7 cellular contexts compared by ENCODE assay signal in genomic region chr12:125048981-125049322, GRCh38. TPM values are rescaled to one million over a fixed set of nuclear protein-coding genes. Genes with fewer than 3 reads are reported as not detected.
DNase-seq lines count a peak whose midpoint lies in the region; ATAC-seq and TF ChIP-seq lines count a peak whose summit lies in the region.
"Not testable (repeated sequence)": the region's sequence is repeated elsewhere in the genome, so short reads cannot be mapped to it uniquely, and the experiment has no call there.

No MANE protein-coding gene starts in this region.

- H4K20me1 ChIP-seq in SK-N-SH (ENCODE audit: insufficient read depth): not testable (repeated sequence)

- ATAC-seq in activated naive CD8-positive, alpha-beta T cell treated with anti-CD3 and anti-CD28 coated beads, Interleukin-2, amount 10 ng/mL, durations not matched to agents 7 days and 5 days (ENCODE audit: low read depth); effector memory CD8-positive, alpha-beta T cell (replicated peaks); naive B cell (ENCODE audit: low read depth in 2 of 2): not testable (repeated sequence)

- not testable (repeated sequence) for H3K36me3 ChIP-seq in SK-N-SH (replicated peaks in 1 of 2; ENCODE audit: control insufficient read depth in 1 of 2, insufficient read depth in 2 of 2, low read length in 1 of 2); iPS DF 6.9 (ENCODE audit: control insufficient read depth, insufficient read depth, low read length); spleen

- H3K27me3 ChIP-seq in SK-N-SH (ENCODE audit: insufficient read depth); iPS DF 6.9 (ENCODE audit: control insufficient read depth, insufficient read depth, low read length); spleen (replicated peaks in 1 of 7): not testable (repeated sequence)

- H3K79me2 ChIP-seq in SK-N-SH (ENCODE audit: insufficient read depth): not testable (repeated sequence)

- H3K4me3 ChIP-seq in GM12865 (ENCODE audit: low read depth, low read length) (peak overlapping the region; percentile 51), SK-N-SH (ENCODE audit: low read depth in 2 of 2, low read length in 1 of 2) (peak overlapping the region; percentile 59 to 79), iPS DF 6.9 (ENCODE audit: low read length) (peak overlapping the region; percentile 35; the same call in 1 of the 2 replicates), spleen (peak overlapping the region; percentile 42 to 80 (median 57))

- H3K4me3 Mint-ChIP-seq in activated naive CD8-positive, alpha-beta T cell treated with anti-CD3 and anti-CD28 coated beads, Interleukin-2, amount 10 ng/mL, durations not matched to agents 7 days and 5 days: peak overlapping the region; percentile 92
- H3K4me3 Mint-ChIP-seq in effector memory CD8-positive, alpha-beta T cell: peak overlapping the region; percentile 83 to 84
- H3K4me3 Mint-ChIP-seq in naive B cell: peak overlapping the region; percentile 83 to 94 (median 92)

- peak overlapping the region; percentile 90 for H3K4me2 ChIP-seq in SK-N-SH

- TF ChIP-seq CTCF in GM12865 (IDR thresholded peaks at IDR 0.05; ENCODE audit: insufficient read depth, low read depth, low read length, missing control alignments); SK-N-SH (IDR thresholded peaks at IDR 0.05); spleen (IDR thresholded peaks at IDR 0.05 in 8 of 11, conservative IDR thresholded peaks at IDR 0.05 in 3 of 11): not testable (repeated sequence)

- TF ChIP-seq RAD21 in SK-N-SH (IDR thresholded peaks at IDR 0.05; ENCODE audit: low read length): not testable (repeated sequence)

- peak overlapping the region; percentile 89; the same call in 1 of the 2 replicates for H2AFZ ChIP-seq in SK-N-SH (ENCODE audit: low read depth)

- 73% methylated on average over 16 of the region's 16 CpGs for WGBS in SK-N-SH (ENCODE audit: low lambda C conversion rate)
- WGBS in iPS DF 6.9 (ENCODE audit: insufficient coverage, insufficient read length): no CpG with 5 or more reads among the region's 16 CpGs
- 79 to 90% (median 86%) methylated on average over 16 of the region's 16 CpGs for WGBS in spleen, 5 donors

- H3K9me2 ChIP-seq in SK-N-SH: not testable (repeated sequence)

- H3K27ac Mint-ChIP-seq in activated naive CD8-positive, alpha-beta T cell treated with anti-CD3 and anti-CD28 coated beads, Interleukin-2, amount 10 ng/mL, durations not matched to agents 7 days and 5 days: peak overlapping the region; percentile 85
- H3K27ac Mint-ChIP-seq in effector memory CD8-positive, alpha-beta T cell: peak overlapping the region in 1 of 2 donors; percentile 82
- peak overlapping the region in 5 of 6 donors; percentile 84 to 94 (median 87) for H3K27ac Mint-ChIP-seq in naive B cell

- not testable (repeated sequence) for H3K9me3 Mint-ChIP-seq in activated naive CD8-positive, alpha-beta T cell treated with anti-CD3 and anti-CD28 coated beads, Interleukin-2, amount 10 ng/mL, durations not matched to agents 7 days and 5 days; effector memory CD8-positive, alpha-beta T cell; naive B cell

- not testable (repeated sequence) for H3K27me3 Mint-ChIP-seq in activated naive CD8-positive, alpha-beta T cell treated with anti-CD3 and anti-CD28 coated beads, Interleukin-2, amount 10 ng/mL, durations not matched to agents 7 days and 5 days; effector memory CD8-positive, alpha-beta T cell; naive B cell

- H3K4me1 ChIP-seq in SK-N-SH (ENCODE audit: control insufficient read depth in 1 of 2, insufficient read depth in 2 of 2, low read depth in 1 of 2, low read length in 1 of 2); iPS DF 6.9 (ENCODE audit: control insufficient read depth, insufficient read depth, low read length): not testable (repeated sequence)
- H3K4me1 ChIP-seq in spleen: peaks cover 0 to 15% (median 10%) of the 10 kb centered on the region in 6 donors

- intact Hi-C loops in spleen (cut with DNase I; ENCODE audit: low total_unique reads): not testable (repeated sequence)

- H3K36me3 Mint-ChIP-seq in activated naive CD8-positive, alpha-beta T cell treated with anti-CD3 and anti-CD28 coated beads, Interleukin-2, amount 10 ng/mL, durations not matched to agents 7 days and 5 days; effector memory CD8-positive, alpha-beta T cell (ENCODE audit: insufficient read depth); naive B cell: not testable (repeated sequence)

- not testable (repeated sequence) for H3K9ac ChIP-seq in SK-N-SH

- TF ChIP-seq POLR2A in spleen (IDR thresholded peaks at IDR 0.05): not testable (repeated sequence)

- not testable (repeated sequence) for H3F3A ChIP-seq in SK-N-SH (replicated peaks; ENCODE audit: insufficient read depth)

- not testable (repeated sequence) for TF ChIP-seq EP300 in SK-N-SH (IDR thresholded peaks at IDR 0.05; ENCODE audit: borderline replicate concordance in 1 of 2, low read depth in 1 of 2, low read length in 1 of 2)

- peak overlapping the region in 1 of 2 experiments; percentile 28; a peak in 1 of 4 replicates for H3K27ac ChIP-seq in SK-N-SH (ENCODE audit: low read depth in 2 of 2, low read length in 1 of 2)
- not testable (repeated sequence) for H3K27ac ChIP-seq in iPS DF 6.9 (ENCODE audit: low read length)
- peak overlapping the region in 6 of 8 donors; percentile 11 to 73 (median 60) for H3K27ac ChIP-seq in spleen

- CTCF ChIA-PET in SK-N-SH (lab: Yijun Ruan, JAX): interaction anchor here (1.0 to 2.1 kb wide), 4 partner anchors 13 to 109 kb away, joined by 3 to 8 read pairs (median 6); partner anchors contain the start of gene AACS

- POLR2A ChIA-PET in SK-N-SH (lab: Yijun Ruan, JAX): interaction anchor here (0.6 to 1.9 kb wide), 5 partner anchors 15 to 110 kb away, joined by 4 to 11 read pairs (median 7); partner anchors contain the start of gene BRI3BP
- POLR2A ChIA-PET in activated naive CD8-positive, alpha-beta T cell treated with anti-CD3 and anti-CD28 coated beads, Interleukin-2, amount 10 ng/mL, durations not matched to agents 7 days and 5 days (lab: Charles Lee): interaction anchor here (0.7 to 2.3 kb wide), 9 partner anchors 9 to 190 kb away, joined by 3 to 12 read pairs (median 3); partner anchors contain the start of genes BRI3BP and UBC

- not testable (repeated sequence) for H3K9me3 ChIP-seq in SK-N-SH; iPS DF 6.9 (ENCODE audit: control insufficient read depth, insufficient read depth, low read length); spleen

- not testable (repeated sequence) for DNase-seq in GM12865 (ENCODE audit: low read depth); SK-N-SH; activated naive CD8-positive, alpha-beta T cell treated with anti-CD3 and anti-CD28 coated beads, Interleukin-2, amount 10 ng/mL, durations not matched to agents 7 days and 5 days; effector memory CD8-positive, alpha-beta T cell; iPS DF 6.9 (ENCODE audit: low read depth, low spot score); naive B cell
- peak; percentile 75 for DNase-seq in spleen

- not testable (repeated sequence) for H3K4me1 Mint-ChIP-seq in activated naive CD8-positive, alpha-beta T cell treated with anti-CD3 and anti-CD28 coated beads, Interleukin-2, amount 10 ng/mL, durations not matched to agents 7 days and 5 days; effector memory CD8-positive, alpha-beta T cell (ENCODE audit: low read depth in 2 of 2)
- H3K4me1 Mint-ChIP-seq in naive B cell: peaks cover 4 to 10% (median 10%) of the 10 kb centered on the region in 3 donors

RNA-seq across cellular contexts. Expression of gene AACS, which starts 16.3 kb away (rescaled TPM):
- polyA plus RNA-seq in SK-N-SH (2012; rRNA removed) (17.1 and 17.3 TPM in 2 replicates), naive B cell (ENCODE audit: low read depth in 6 of 6) (10 to 100 TPM in 1 of 6 donors, 1 to 10 TPM in 5; 4.9 to 12.1 (median 7.5) TPM), spleen (1 to 10 TPM; 5.1 to 8.6 (median 7.6) TPM)
- polyA plus RNA-seq in SK-N-SH (2012; cell fraction: cytosol; rRNA removed): 11.1 and 14.1 TPM in 2 replicates
- 44.1 and 51.0 TPM in 2 replicates for polyA plus RNA-seq in SK-N-SH (2012; cell fraction: nucleus; rRNA removed)
- 10 to 100 TPM; 25.4 to 25.5 TPM for total RNA-seq in activated naive CD8-positive, alpha-beta T cell treated with anti-CD3 and anti-CD28 coated beads, Interleukin-2, amount 10 ng/mL, durations not matched to agents 7 days and 5 days
- total RNA-seq in spleen: 10 to 100 TPM in 6 of 7 donors, 1 to 10 TPM in 1; 10.0 to 18.9 (median 11.9) TPM

RNA-seq across cellular contexts. Expression of gene BRI3BP, which starts 55.5 kb away (rescaled TPM):
- polyA plus RNA-seq in SK-N-SH (2012; rRNA removed) (3.7 and 3.8 TPM in 2 replicates), naive B cell (ENCODE audit: low read depth in 6 of 6) (10 to 100 TPM in 2 of 6 donors, 1 to 10 TPM in 4; 4.0 to 12.1 (median 9.2) TPM), spleen (1 to 10 TPM; 3.3 to 4.4 (median 4.2) TPM)
- polyA plus RNA-seq in SK-N-SH (2012; cell fraction: cytosol; rRNA removed): 4.6 and 4.8 TPM in 2 replicates
- 1.4 and 1.6 TPM in 2 replicates for polyA plus RNA-seq in SK-N-SH (2012; cell fraction: nucleus; rRNA removed)
- total RNA-seq in activated naive CD8-positive, alpha-beta T cell treated with anti-CD3 and anti-CD28 coated beads, Interleukin-2, amount 10 ng/mL, durations not matched to agents 7 days and 5 days: 10 to 100 TPM; 17.1 to 17.2 TPM
- 10 to 100 TPM; 10.1 to 13.4 (median 12.3) TPM for total RNA-seq in spleen
